In genomic region chr10:13518076-13518692, GRCh38 we compare ENCODE assay signal across 10 cellular contexts. TPM values are rescaled to one million over a fixed set of nuclear protein-coding genes. Genes with fewer than 3 reads are reported as not detected.
DNase-seq lines count a peak whose midpoint lies in the region; ATAC-seq and TF ChIP-seq lines count a peak whose summit lies in the region.
"Had no signal": no experiment of that assay in that cellular context is flagged by ENCODE, and none has a peak within 500 bp of the region (broad histone marks: within the 10 kb centered on the region; RNA-seq: fewer than 3 reads in every experiment).

No MANE protein-coding gene starts in this region.

- DNase-seq in ELF-1 (ENCODE audit: low read depth, low spot score) = peak; percentile 53
- DNase-seq in LNCaP clone FGC (ENCODE audit: low read depth) = no peak
- peak; percentile 16 for DNase-seq in dermis blood vessel endothelial cell
- DNase-seq in nephron progenitor cell = peak; percentile 37
- no peak for DNase-seq in COLO829 (ENCODE audit: low spot score)
- no peak for DNase-seq in NCI-H2171 treated with DMSO at 0.1 percent for 48 hours (lab: John Stamatoyannopoulos, UW)
- no peak for DNase-seq in GM19240 (ENCODE audit: insufficient read length, low spot score)
- DNase-seq: DMS79 had no signal

- TF ChIP-seq CTCF in LNCaP clone FGC (IDR thresholded peaks at IDR 0.05; ENCODE audit: control insufficient read depth, extremely low read depth, insufficient read depth) = peak; percentile 74
- TF ChIP-seq CTCF in nephron progenitor cell (IDR thresholded peaks at IDR 0.05) = peak; percentile 45

- H3K27me3 Mint-ChIP-seq in nephron progenitor cell (ENCODE audit: low read depth, poor library complexity) = no peaks in the 10 kb centered on the region

- ATAC-seq in GM18511 (IDR thresholded peaks at IDR 0.05; ENCODE audit: unreplicated experiment) = no peak

- H3K4me3 ChIP-seq in LNCaP clone FGC (ENCODE audit: low read depth, low read length) = no peak overlapping the region

- peaks cover 47% of the 10 kb centered on the region for H3K4me1 Mint-ChIP-seq in nephron progenitor cell

- H3K9me3 Mint-ChIP-seq in nephron progenitor cell = no peaks in the 10 kb centered on the region
- H3K9me3 Mint-ChIP-seq: stimulated activated naive CD8-positive, alpha-beta T cell treated with anti-CD3 and anti-CD28 coated beads, Interleukin-15, Interleukin-2, amounts not matched to agents 100 ng/mL and 50 ng/mL, for 24 hours had no signal

- peaks cover 12% of the 10 kb centered on the region for H3K36me3 Mint-ChIP-seq in nephron progenitor cell (ENCODE audit: low read depth)

- no peak overlapping the region for H3K4me3 Mint-ChIP-seq in nephron progenitor cell
- H3K4me3 Mint-ChIP-seq: stimulated activated naive CD8-positive, alpha-beta T cell treated with anti-CD3 and anti-CD28 coated beads, Interleukin-15, Interleukin-2, amounts not matched to agents 100 ng/mL and 50 ng/mL, for 24 hours had no signal

- no peak overlapping the region for H3K27ac Mint-ChIP-seq in nephron progenitor cell
- H3K27ac Mint-ChIP-seq: stimulated activated naive CD8-positive, alpha-beta T cell treated with anti-CD3 and anti-CD28 coated beads, Interleukin-15, Interleukin-2, amounts not matched to agents 100 ng/mL and 50 ng/mL, for 24 hours had no signal

RNA-seq across cellular contexts. Expression of gene BEND7, which starts 10.6 kb away (rescaled TPM):
- 14.2 and 15.3 TPM in 2 replicates for total RNA-seq in dermis blood vessel endothelial cell

Comparison
In these comparisons a context has a peak if more than half of its experiments do, and no peak if none do; other contexts are left out.
1. DNase-seq: peak in ELF-1 (single experiment), dermis blood vessel endothelial cell (single experiment) and nephron progenitor cell (single experiment); none in LNCaP clone FGC (single experiment), COLO829 (single experiment), NCI-H2171 treated with DMSO at 0.1 percent for 48 hours (single experiment) and GM19240 (single experiment).